ENCODE assay signal across 27 cellular contexts in the genomic region with DNA sequence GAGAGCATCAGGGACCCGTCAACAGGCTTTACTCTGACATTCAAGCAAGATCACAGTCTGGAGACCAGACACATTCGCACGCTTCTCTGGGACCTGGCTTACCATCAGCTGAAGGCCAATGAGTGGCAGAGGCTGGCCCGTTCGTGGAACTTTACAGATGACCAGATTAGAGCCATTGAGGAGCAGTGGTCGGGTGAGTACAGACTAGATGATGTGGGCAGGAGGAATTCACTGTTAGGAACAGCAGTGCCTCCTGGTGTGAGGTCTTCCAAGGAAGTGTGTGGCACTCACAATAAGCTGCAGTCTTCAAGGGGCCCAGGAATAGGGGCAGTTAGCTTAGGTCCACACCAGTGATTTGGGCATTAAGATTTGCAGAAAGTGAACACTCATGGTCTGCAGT. TPM values are rescaled to one million over a fixed set of nuclear protein-coding genes. Genes with fewer than 3 reads are reported as not detected.
DNase-seq lines count a peak whose midpoint lies in the region; TF ChIP-seq lines count a peak whose summit lies in the region.
"Had no signal": no experiment of that assay in that cellular context is flagged by ENCODE, and none has a peak within 500 bp of the region (broad histone marks: within the 10 kb centered on the region; RNA-seq: fewer than 3 reads in every experiment).

No MANE protein-coding gene starts in this region.

- no peaks in the 10 kb centered on the region for H3K36me3 ChIP-seq in osteoblast (ENCODE audit: insufficient read depth, low read length)
- H3K36me3 ChIP-seq: thoracic aorta had no signal

- peak; percentile 11 for DNase-seq in NCI-H82 (lab: John Stamatoyannopoulos, UW)
- no peak for DNase-seq in NCI-H82 treated with DMSO at 0.1 percent for 48 hours (lab: John Stamatoyannopoulos, UW; ENCODE audit: unreplicated experiment)
- peak; percentile 37 for DNase-seq in osteoblast (ENCODE audit: insufficient read length, low spot score, missing footprints)
- DNase-seq in NCI-H510A treated with DMSO at 0.1 percent for 48 hours (lab: John Stamatoyannopoulos, UW) = no peak
- no peak for DNase-seq in NCI-H2107 treated with DMSO at 0.1 percent for 48 hours (lab: John Stamatoyannopoulos, UW; ENCODE audit: unreplicated experiment)
- DNase-seq in GM13976 (ENCODE audit: low spot score) = no peak
- DNase-seq: activated CD4-positive, alpha-beta T cell treated with anti-CD3 and anti-CD28 coated beads, Interleukin-2, amount 50 U/mL, for 4 hours; activated naive CD4-positive, alpha-beta T cell treated with anti-CD3 and anti-CD28 coated beads for 36 hours; CD4-positive, CD25-positive, alpha-beta regulatory T cell; DND-41; effector CD4-positive, alpha-beta T cell; GM23248; left cardiac atrium; mammary epithelial cell; NCI-H1105; NCI-H2029; NCI-H2227 treated with DMSO at 0.1 percent for 48 hours; NCI-H774 had no signal

- peak overlapping the region; percentile 25 for H3K27ac Mint-ChIP-seq in dendritic cell treated with granulocyte-macrophage colony-stimulating factor and Interleukin-4, amounts not matched to agents 40 ng/mL and 50 ng/mL, for 4 days
- H3K27ac Mint-ChIP-seq: activated naive CD4-positive, alpha-beta T cell treated with anti-CD3 and anti-CD28 coated beads for 36 hours; activated T-helper 1 cell treated with anti-CD3 and anti-CD28 coated beads, Interleukin-12 subunit alpha, Interleukin-12 subunit beta, Interleukin-2, Interleukin-4 antibody, amounts not matched to agents 30 ng/mL and 10 ng/mL and 1 ng/mL, durations not matched to agents 14 hours and 24 hours and 36 hours; IgD-negative memory B cell; stimulated activated naive CD8-positive, alpha-beta T cell treated with anti-CD3 and anti-CD28 coated beads, Interleukin-15, Interleukin-2, amounts not matched to agents 100 ng/mL and 50 ng/mL, for 24 hours; T-helper 2 cell treated with Interferon-gamma antibody and Interleukin-4, amounts not matched to agents 5 μg/mL and 100 μg/mL, for 36 hours had no signal

- no peak overlapping the region for H2AFZ ChIP-seq in osteoblast (ENCODE audit: low read length)
- H2AFZ ChIP-seq: GM23248 had no signal

- H3K36me3 Mint-ChIP-seq in dendritic cell treated with granulocyte-macrophage colony-stimulating factor and Interleukin-4, amounts not matched to agents 40 ng/mL and 50 ng/mL, for 4 days (ENCODE audit: low read depth) = no peaks in the 10 kb centered on the region
- H3K36me3 Mint-ChIP-seq: IgD-negative memory B cell had no signal

- H3K4me2 ChIP-seq in osteoblast (ENCODE audit: insufficient read depth, low read length) = no peak overlapping the region

- intact Hi-C loops in dendritic cell treated with granulocyte-macrophage colony-stimulating factor and Interleukin-4, amounts not matched to agents 40 ng/mL and 50 ng/mL, for 4 days (cut with micrococcal nuclease) = loop anchor here (5.0 kb wide), 1 partner anchor 154 kb away; the partner anchor contains the start of genes CERT1 and POLK

- H3K79me2 ChIP-seq in osteoblast (ENCODE audit: insufficient read depth, low read length) = no peaks in the 10 kb centered on the region

- no peak for TF ChIP-seq EP300 in Ishikawa (IDR thresholded peaks at IDR 0.05; ENCODE audit: borderline replicate concordance)

- peaks cover 7% of the 10 kb centered on the region for H3K4me1 ChIP-seq in osteoblast (ENCODE audit: insufficient read depth, low read length)

- H3K27me3 Mint-ChIP-seq in dendritic cell treated with granulocyte-macrophage colony-stimulating factor and Interleukin-4, amounts not matched to agents 40 ng/mL and 50 ng/mL, for 4 days = no peaks in the 10 kb centered on the region
- H3K27me3 Mint-ChIP-seq: CD4-positive, CD25-positive, alpha-beta regulatory T cell; IgD-negative memory B cell had no signal

- H3K9me3 ChIP-seq in osteoblast (ENCODE audit: low read depth, low read length) = no peaks in the 10 kb centered on the region
- H3K9me3 ChIP-seq: neutrophil, thoracic aorta had no signal

- H3K4me3 Mint-ChIP-seq in dendritic cell treated with granulocyte-macrophage colony-stimulating factor and Interleukin-4, amounts not matched to agents 40 ng/mL and 50 ng/mL, for 4 days = no peak overlapping the region
- H3K4me3 Mint-ChIP-seq: activated naive CD4-positive, alpha-beta T cell treated with anti-CD3 and anti-CD28 coated beads for 36 hours; activated T-helper 1 cell treated with anti-CD3 and anti-CD28 coated beads, Interleukin-12 subunit alpha, Interleukin-12 subunit beta, Interleukin-2, Interleukin-4 antibody, amounts not matched to agents 30 ng/mL and 10 ng/mL and 1 ng/mL, durations not matched to agents 14 hours and 24 hours and 36 hours; IgD-negative memory B cell; stimulated activated naive CD8-positive, alpha-beta T cell treated with anti-CD3 and anti-CD28 coated beads, Interleukin-15, Interleukin-2, amounts not matched to agents 100 ng/mL and 50 ng/mL, for 24 hours; T-helper 2 cell treated with Interferon-gamma antibody and Interleukin-4, amounts not matched to agents 5 μg/mL and 100 μg/mL, for 36 hours had no signal

- no peak overlapping the region for H3K27ac ChIP-seq in osteoblast (ENCODE audit: low read depth, low read length)
- H3K27ac ChIP-seq: 22Rv1, GM23248, neutrophil, thoracic aorta had no signal

- H4K20me1 ChIP-seq in osteoblast (ENCODE audit: insufficient read depth, low read length) = no peaks in the 10 kb centered on the region

- TF ChIP-seq CTCF in osteoblast (IDR thresholded peaks at IDR 0.05; ENCODE audit: extremely low read depth, low read depth, low read length) (peak; percentile 30), GM13976 (IDR thresholded peaks at IDR 0.05; ENCODE audit: borderline replicate concordance, control extremely low read depth, extremely low read depth, insufficient read depth, missing control alignments) (no peak)

- no peak overlapping the region for H3K4me3 ChIP-seq in osteoblast (ENCODE audit: insufficient read depth, low read length)
- H3K4me3 ChIP-seq: GM23248, thoracic aorta had no signal

- in situ Hi-C loops in GM13976 (cut with MboI; ENCODE audit: low sequenced_read_pairs, unreplicated experiment) = no loop called here

- peaks cover 41% of the 10 kb centered on the region for H3K4me1 Mint-ChIP-seq in dendritic cell treated with granulocyte-macrophage colony-stimulating factor and Interleukin-4, amounts not matched to agents 40 ng/mL and 50 ng/mL, for 4 days (ENCODE audit: low read depth)

- H3K9me3 Mint-ChIP-seq in dendritic cell treated with granulocyte-macrophage colony-stimulating factor and Interleukin-4, amounts not matched to agents 40 ng/mL and 50 ng/mL, for 4 days = no peaks in the 10 kb centered on the region
- H3K9me3 Mint-ChIP-seq: activated naive CD4-positive, alpha-beta T cell treated with anti-CD3 and anti-CD28 coated beads for 36 hours; activated T-helper 1 cell treated with anti-CD3 and anti-CD28 coated beads, Interleukin-12 subunit alpha, Interleukin-12 subunit beta, Interleukin-2, Interleukin-4 antibody, amounts not matched to agents 30 ng/mL and 10 ng/mL and 1 ng/mL, durations not matched to agents 14 hours and 24 hours and 36 hours; IgD-negative memory B cell; stimulated activated naive CD8-positive, alpha-beta T cell treated with anti-CD3 and anti-CD28 coated beads, Interleukin-15, Interleukin-2, amounts not matched to agents 100 ng/mL and 50 ng/mL, for 24 hours; T-helper 2 cell treated with Interferon-gamma antibody and Interleukin-4, amounts not matched to agents 5 μg/mL and 100 μg/mL, for 36 hours had no signal

- H3K27me3 ChIP-seq in osteoblast (ENCODE audit: insufficient read depth, low read length) = no peaks in the 10 kb centered on the region
- H3K27me3 ChIP-seq: neutrophil had no signal

- peak; percentile 29; the same call in 1 of the 2 replicates for TF ChIP-seq RAD21 in Ishikawa (IDR thresholded peaks at IDR 0.05; ENCODE audit: low read depth)

TF ChIP-seq in Ishikawa, 13 proteins besides CTCF, POLR2A, EP300 and RAD21:
- TF ChIP-seq TAF1 (IDR thresholded peaks at IDR 0.05; ENCODE audit: low read depth) (no peak), TEAD4 (IDR thresholded peaks at IDR 0.05) (no peak), ZBTB7A (IDR thresholded peaks at IDR 0.05; ENCODE audit: low read depth) (no peak), CEBPB (IDR thresholded peaks at IDR 0.05) (no peak)

RNA-seq across cellular contexts. Expression of gene POC5, which starts 50.4 kb away (rescaled TPM):
- total RNA-seq in osteoblast = 10.9 and 12.7 TPM in 2 replicates

RNA-seq across cellular contexts. Expression of gene ANKDD1B, which starts 55.5 kb away (rescaled TPM):
- 0.59 and 0.72 TPM in 2 replicates for total RNA-seq in osteoblast
- total RNA-seq: activated naive CD4-positive, alpha-beta T cell treated with anti-CD3 and anti-CD28 coated beads for 36 hours; GM23248 had no signal

Comparison
In these comparisons a context has a peak if more than half of its experiments do, and no peak if none do; other contexts are left out.
1. DNase-seq: peak in NCI-H82 (single experiment) and osteoblast (single experiment); none in NCI-H82 treated with DMSO at 0.1 percent for 48 hours (single experiment), NCI-H510A treated with DMSO at 0.1 percent for 48 hours (single experiment), NCI-H2107 treated with DMSO at 0.1 percent for 48 hours (single experiment) and GM13976 (single experiment).